1 cellular context compared by ENCODE assay signal in the genomic region with DNA sequence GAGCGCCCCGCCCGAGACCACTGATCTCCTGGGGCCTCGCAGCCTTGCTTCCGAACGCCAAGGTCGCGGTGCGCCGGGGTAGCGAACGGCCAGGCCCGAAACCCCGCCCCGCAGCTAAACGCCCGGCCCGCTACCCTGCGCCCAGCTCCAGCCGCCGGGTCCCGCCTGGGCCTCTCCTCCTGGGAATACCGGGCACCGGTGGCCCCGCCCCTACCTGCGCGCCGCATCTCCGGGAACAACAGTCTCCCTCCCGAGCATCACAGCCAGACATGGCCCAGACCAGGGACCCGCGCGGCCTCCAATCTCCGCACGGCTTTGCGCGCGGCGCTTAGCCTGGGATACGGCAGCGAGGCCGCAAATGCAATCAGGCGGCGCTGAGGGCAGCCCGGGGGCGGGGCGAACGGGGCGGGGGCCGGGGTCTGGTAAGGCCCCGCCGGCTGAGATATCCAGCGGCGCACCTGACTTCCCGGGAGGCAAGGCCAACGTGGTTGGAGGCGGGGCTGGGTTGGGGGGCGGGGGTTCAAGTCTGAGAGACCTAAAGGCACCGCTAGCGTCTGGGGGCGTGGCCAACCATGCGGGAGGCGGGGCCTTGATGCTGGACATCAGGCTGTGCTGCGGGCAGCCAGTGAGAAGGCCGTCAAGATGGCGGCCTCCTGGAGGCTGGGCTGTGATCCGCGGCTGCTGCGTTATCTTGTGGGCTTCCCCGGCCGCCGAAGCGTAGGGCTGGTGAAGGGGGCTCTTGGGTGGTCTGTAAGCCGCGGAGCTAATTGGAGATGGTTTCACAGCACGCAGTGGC.
TF ChIP-seq lines count a peak whose summit lies in the region.

A gene with protein sequence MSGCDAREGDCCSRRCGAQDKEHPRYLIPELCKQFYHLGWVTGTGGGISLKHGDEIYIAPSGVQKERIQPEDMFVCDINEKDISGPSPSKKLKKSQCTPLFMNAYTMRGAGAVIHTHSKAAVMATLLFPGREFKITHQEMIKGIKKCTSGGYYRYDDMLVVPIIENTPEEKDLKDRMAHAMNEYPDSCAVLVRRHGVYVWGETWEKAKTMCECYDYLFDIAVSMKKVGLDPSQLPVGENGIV (minus strand): TSS at position 366 of the 796 bp plus-strand sequence. CDS start 95 bp downstream, at position 271.
A gene (plus strand): TSS at position 605 of the 796 bp plus-strand sequence. CDS start 38 bp downstream, at position 643.

TF ChIP-seq in HEK293, 187 proteins besides CTCF, POLR2A, EP300 and RAD21 (continued from another document):
- TF ChIP-seq, protein P1, sequence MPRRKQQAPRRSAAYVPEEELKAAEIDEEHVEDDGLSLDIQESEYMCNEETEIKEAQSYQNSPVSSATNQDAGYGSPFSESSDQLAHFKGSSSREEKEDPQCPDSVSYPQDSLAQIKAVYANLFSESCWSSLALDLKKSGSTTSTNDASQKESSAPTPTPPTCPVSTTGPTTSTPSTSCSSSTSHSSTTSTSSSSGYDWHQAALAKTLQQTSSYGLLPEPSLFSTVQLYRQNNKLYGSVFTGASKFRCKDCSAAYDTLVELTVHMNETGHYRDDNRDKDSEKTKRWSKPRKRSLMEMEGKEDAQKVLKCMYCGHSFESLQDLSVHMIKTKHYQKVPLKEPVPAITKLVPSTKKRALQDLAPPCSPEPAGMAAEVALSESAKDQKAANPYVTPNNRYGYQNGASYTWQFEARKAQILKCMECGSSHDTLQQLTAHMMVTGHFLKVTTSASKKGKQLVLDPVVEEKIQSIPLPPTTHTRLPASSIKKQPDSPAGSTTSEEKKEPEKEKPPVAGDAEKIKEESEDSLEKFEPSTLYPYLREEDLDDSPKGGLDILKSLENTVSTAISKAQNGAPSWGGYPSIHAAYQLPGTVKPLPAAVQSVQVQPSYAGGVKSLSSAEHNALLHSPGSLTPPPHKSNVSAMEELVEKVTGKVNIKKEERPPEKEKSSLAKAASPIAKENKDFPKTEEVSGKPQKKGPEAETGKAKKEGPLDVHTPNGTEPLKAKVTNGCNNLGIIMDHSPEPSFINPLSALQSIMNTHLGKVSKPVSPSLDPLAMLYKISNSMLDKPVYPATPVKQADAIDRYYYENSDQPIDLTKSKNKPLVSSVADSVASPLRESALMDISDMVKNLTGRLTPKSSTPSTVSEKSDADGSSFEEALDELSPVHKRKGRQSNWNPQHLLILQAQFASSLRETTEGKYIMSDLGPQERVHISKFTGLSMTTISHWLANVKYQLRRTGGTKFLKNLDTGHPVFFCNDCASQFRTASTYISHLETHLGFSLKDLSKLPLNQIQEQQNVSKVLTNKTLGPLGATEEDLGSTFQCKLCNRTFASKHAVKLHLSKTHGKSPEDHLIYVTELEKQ (tag by site-specific recombination; IDR thresholded peaks at IDR 0.05; ENCODE audit: borderline replicate concordance) = no peak
- no peak for TF ChIP-seq BCL11A (tag by site-specific recombination; IDR thresholded peaks at IDR 0.05; ENCODE audit: low read depth)
- TF ChIP-seq ZNF677 (tag by site-specific recombination; IDR thresholded peaks at IDR 0.05) = no peak
- TF ChIP-seq ZFP37 (tag by site-specific recombination; IDR thresholded peaks at IDR 0.05) = no peak
- no peak for TF ChIP-seq ZSCAN23 (tag by site-specific recombination; IDR thresholded peaks at IDR 0.05)
- peak; percentile 49; the same call in 1 of the 2 replicates for TF ChIP-seq KLF1 (tag by site-specific recombination; IDR thresholded peaks at IDR 0.05)
- TF ChIP-seq ZNF514 (tag by site-specific recombination; IDR thresholded peaks at IDR 0.05) = no peak
- 0 out of 2 replicates have a peak, but pooled peaks have one; percentile 21 for TF ChIP-seq ZBTB17 (tag by site-specific recombination; IDR thresholded peaks at IDR 0.05)
- TF ChIP-seq ZNF202 (tag by site-specific recombination; IDR thresholded peaks at IDR 0.05; ENCODE audit: borderline replicate concordance) = no peak
- TF ChIP-seq KLF10 (tag by site-specific recombination; IDR thresholded peaks at IDR 0.05) = peak; percentile 43; the same call in 1 of the 2 replicates
- no peak for TF ChIP-seq ZNF169 (tag by site-specific recombination; IDR thresholded peaks at IDR 0.05)
- no peak for TF ChIP-seq ZNF354C (tag by site-specific recombination; IDR thresholded peaks at IDR 0.05; ENCODE audit: borderline replicate concordance, low read depth)
- no peak for TF ChIP-seq ZNF670 (tag by site-specific recombination; IDR thresholded peaks at IDR 0.05; ENCODE audit: low read depth)
- TF ChIP-seq ZNF426 (tag by site-specific recombination; IDR thresholded peaks at IDR 0.05) = no peak
- TF ChIP-seq REPIN1 (tag by site-specific recombination; IDR thresholded peaks at IDR 0.05; ENCODE audit: low read depth) = no peak
- TF ChIP-seq, protein P2, sequence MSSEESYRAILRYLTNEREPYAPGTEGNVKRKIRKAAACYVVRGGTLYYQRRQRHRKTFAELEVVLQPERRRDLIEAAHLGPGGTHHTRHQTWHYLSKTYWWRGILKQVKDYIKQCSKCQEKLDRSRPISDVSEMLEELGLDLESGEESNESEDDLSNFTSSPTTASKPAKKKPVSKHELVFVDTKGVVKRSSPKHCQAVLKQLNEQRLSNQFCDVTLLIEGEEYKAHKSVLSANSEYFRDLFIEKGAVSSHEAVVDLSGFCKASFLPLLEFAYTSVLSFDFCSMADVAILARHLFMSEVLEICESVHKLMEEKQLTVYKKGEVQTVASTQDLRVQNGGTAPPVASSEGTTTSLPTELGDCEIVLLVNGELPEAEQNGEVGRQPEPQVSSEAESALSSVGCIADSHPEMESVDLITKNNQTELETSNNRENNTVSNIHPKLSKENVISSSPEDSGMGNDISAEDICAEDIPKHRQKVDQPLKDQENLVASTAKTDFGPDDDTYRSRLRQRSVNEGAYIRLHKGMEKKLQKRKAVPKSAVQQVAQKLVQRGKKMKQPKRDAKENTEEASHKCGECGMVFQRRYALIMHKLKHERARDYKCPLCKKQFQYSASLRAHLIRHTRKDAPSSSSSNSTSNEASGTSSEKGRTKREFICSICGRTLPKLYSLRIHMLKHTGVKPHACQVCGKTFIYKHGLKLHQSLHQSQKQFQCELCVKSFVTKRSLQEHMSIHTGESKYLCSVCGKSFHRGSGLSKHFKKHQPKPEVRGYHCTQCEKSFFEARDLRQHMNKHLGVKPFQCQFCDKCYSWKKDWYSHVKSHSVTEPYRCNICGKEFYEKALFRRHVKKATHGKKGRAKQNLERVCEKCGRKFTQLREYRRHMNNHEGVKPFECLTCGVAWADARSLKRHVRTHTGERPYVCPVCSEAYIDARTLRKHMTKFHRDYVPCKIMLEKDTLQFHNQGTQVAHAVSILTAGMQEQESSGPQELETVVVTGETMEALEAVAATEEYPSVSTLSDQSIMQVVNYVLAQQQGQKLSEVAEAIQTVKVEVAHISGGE (tag by site-specific recombination; conservative IDR thresholded peaks at IDR 0.05; ENCODE audit: low read depth) = no peak; the same call in 1 of the 2 replicates
- TF ChIP-seq ZFP3 (tag by site-specific recombination; IDR thresholded peaks at IDR 0.05; ENCODE audit: low read depth) = no peak
- TF ChIP-seq ZNF529 (tag by site-specific recombination; IDR thresholded peaks at IDR 0.05; ENCODE audit: insufficient replicate concordance) = no peak
- no peak for TF ChIP-seq ZSCAN16 (tag by site-specific recombination; IDR thresholded peaks at IDR 0.05)
- 0 out of 2 replicates have a peak, but pooled peaks have one; percentile 33 for TF ChIP-seq ZNF2 (tag by site-specific recombination; IDR thresholded peaks at IDR 0.05)
- TF ChIP-seq ZNF292 (tag by site-specific recombination; IDR thresholded peaks at IDR 0.05; ENCODE audit: borderline replicate concordance, low read depth) = no peak
- TF ChIP-seq ZNF629 (tag by site-specific recombination; IDR thresholded peaks at IDR 0.05) = no peak
- TF ChIP-seq, protein P3, sequence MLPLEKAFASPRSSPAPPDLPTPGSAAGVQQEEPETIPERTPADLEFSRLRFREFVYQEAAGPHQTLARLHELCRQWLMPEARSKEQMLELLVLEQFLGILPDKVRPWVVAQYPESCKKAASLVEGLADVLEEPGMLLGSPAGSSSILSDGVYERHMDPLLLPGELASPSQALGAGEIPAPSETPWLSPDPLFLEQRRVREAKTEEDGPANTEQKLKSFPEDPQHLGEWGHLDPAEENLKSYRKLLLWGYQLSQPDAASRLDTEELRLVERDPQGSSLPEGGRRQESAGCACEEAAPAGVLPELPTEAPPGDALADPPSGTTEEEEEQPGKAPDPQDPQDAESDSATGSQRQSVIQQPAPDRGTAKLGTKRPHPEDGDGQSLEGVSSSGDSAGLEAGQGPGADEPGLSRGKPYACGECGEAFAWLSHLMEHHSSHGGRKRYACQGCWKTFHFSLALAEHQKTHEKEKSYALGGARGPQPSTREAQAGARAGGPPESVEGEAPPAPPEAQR (tag by site-specific recombination; IDR thresholded peaks at IDR 0.05) = no peak
- no peak for TF ChIP-seq ZNF610 (tag by site-specific recombination; IDR thresholded peaks at IDR 0.05; ENCODE audit: borderline replicate concordance)
- no peak for TF ChIP-seq ZNF701 (tag by site-specific recombination; IDR thresholded peaks at IDR 0.05)
- TF ChIP-seq YY1 (tag by site-specific recombination; IDR thresholded peaks at IDR 0.05) = peak; percentile 82
TF ChIP-seq in HEK293: peak in this region for 38.
